ENCODE assay signal across 11 cellular contexts in the genomic region with DNA sequence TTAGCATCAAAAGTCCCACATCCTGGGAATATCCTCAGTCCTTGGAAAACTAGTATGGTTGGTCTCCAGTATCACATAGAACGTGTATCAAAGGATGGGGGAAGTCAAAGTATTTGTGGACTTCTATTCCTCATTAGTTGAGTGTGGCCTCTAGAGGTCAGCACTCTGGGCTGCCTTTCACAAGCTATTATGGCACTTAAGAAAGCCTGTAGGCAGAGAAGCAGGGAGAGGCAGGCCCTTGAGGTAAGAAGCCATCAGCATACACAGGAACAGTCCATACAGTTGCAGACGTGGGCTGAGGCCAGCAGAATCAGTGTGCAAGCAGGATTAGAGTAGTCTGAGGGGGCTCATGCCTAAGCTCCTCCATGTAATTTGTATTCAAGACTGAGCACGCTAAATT.
A peak's percentile ranks its signal among the peaks of the same experiment; 100 is the strongest.
DNase-seq lines count a peak whose midpoint lies in the region; ATAC-seq and TF ChIP-seq lines count a peak whose summit lies in the region.
"Had no signal": no experiment of that assay in that cellular context is flagged by ENCODE, and none has a peak within 500 bp of the region (broad histone marks: within the 10 kb centered on the region; RNA-seq: fewer than 3 reads in every experiment).

No MANE protein-coding gene starts in this region.

- CTCF ChIA-PET in activated naive CD4-positive, alpha-beta T cell treated with anti-CD3 and anti-CD28 coated beads for 36 hours (lab: Charles Lee): no interaction called here

- H3K27me3 ChIP-seq in cardiac muscle cell (no peaks in the 10 kb centered on the region), right atrium auricular region (no peaks in the 10 kb centered on the region), upper lobe of right lung (no peaks in the 10 kb centered on the region)

- no peak overlapping the region for H3K4me3 ChIP-seq in cardiac muscle cell
- no peak overlapping the region for H3K4me3 ChIP-seq in right atrium auricular region
- no peak overlapping the region for H3K4me3 ChIP-seq in fibroblast of pulmonary artery (replicated peaks; ENCODE audit: low read depth, low read length)
- no peak overlapping the region for H3K4me3 ChIP-seq in upper lobe of right lung
- H3K4me3 ChIP-seq: coronary artery had no signal

- peak; percentile 35 to 80 for DNase-seq in cardiac muscle cell (ENCODE audit: low read depth in 1 of 2, low spot score in 1 of 2)
- DNase-seq in right atrium auricular region (ENCODE audit: low spot score): no peak
- DNase-seq in NCI-H82 treated with DMSO at 0.1 percent for 48 hours (lab: John Stamatoyannopoulos, UW; ENCODE audit: unreplicated experiment): peak; percentile 98
- peak; percentile 23 for DNase-seq in fibroblast of pulmonary artery (ENCODE audit: low read depth)
- DNase-seq in upper lobe of right lung: no peak
- DNase-seq in KG1 (lab: John Stamatoyannopoulos, UW): no peak
- no peak for DNase-seq in activated naive CD4-positive, alpha-beta T cell treated with anti-CD3 and anti-CD28 coated beads for 36 hours
- DNase-seq: T-helper 9 cell had no signal

- H3K4me1 ChIP-seq in cardiac muscle cell (ENCODE audit: low read depth) (peaks cover 6% of the 10 kb centered on the region), right atrium auricular region (no peaks in the 10 kb centered on the region), upper lobe of right lung (no peaks in the 10 kb centered on the region)
- H3K4me1 ChIP-seq: Caco-2 had no signal

- TF ChIP-seq CTCF in cardiac muscle cell (IDR thresholded peaks at IDR 0.05; ENCODE audit: low read depth, low read length) (peak; percentile 40), right atrium auricular region (IDR thresholded peaks at IDR 0.05) (peak in 1 of 2 donors; percentile 32), fibroblast of pulmonary artery (IDR thresholded peaks at IDR 0.05; ENCODE audit: low read length, missing control alignments) (peak; percentile 31), upper lobe of right lung (IDR thresholded peaks at IDR 0.05) (peak; percentile 42)

- no peaks in the 10 kb centered on the region for H3K36me3 Mint-ChIP-seq in activated naive CD4-positive, alpha-beta T cell treated with anti-CD3 and anti-CD28 coated beads for 36 hours (ENCODE audit: low read depth)

- H3K4me3 Mint-ChIP-seq in activated naive CD4-positive, alpha-beta T cell treated with anti-CD3 and anti-CD28 coated beads for 36 hours: no peak overlapping the region

- H3K36me3 ChIP-seq in cardiac muscle cell: no peaks in the 10 kb centered on the region
- H3K36me3 ChIP-seq in right atrium auricular region: no peaks in the 10 kb centered on the region
- H3K36me3 ChIP-seq in upper lobe of right lung: no peaks in the 10 kb centered on the region

- H3K9me3 Mint-ChIP-seq in activated naive CD4-positive, alpha-beta T cell treated with anti-CD3 and anti-CD28 coated beads for 36 hours: no peaks in the 10 kb centered on the region

- intact Hi-C loops in upper lobe of right lung (cut with DNase I): no loop called here
- intact Hi-C loops in activated naive CD4-positive, alpha-beta T cell treated with anti-CD3 and anti-CD28 coated beads for 36 hours (cut with micrococcal nuclease): no loop called here

- H3K9me3 ChIP-seq in cardiac muscle cell (ENCODE audit: low read depth) (no peaks in the 10 kb centered on the region), right atrium auricular region (no peaks in the 10 kb centered on the region), upper lobe of right lung (no peaks in the 10 kb centered on the region)
- H3K9me3 ChIP-seq: Caco-2 had no signal

- ATAC-seq in upper lobe of right lung (peak; percentile 90), GM21423 (IDR thresholded peaks at IDR 0.05; ENCODE audit: unreplicated experiment) (no peak)

- H3K4me1 Mint-ChIP-seq in activated naive CD4-positive, alpha-beta T cell treated with anti-CD3 and anti-CD28 coated beads for 36 hours (ENCODE audit: low read depth): no peaks in the 10 kb centered on the region

- no peak overlapping the region for H3K27ac ChIP-seq in cardiac muscle cell
- H3K27ac ChIP-seq in right atrium auricular region: no peak overlapping the region
- H3K27ac ChIP-seq in upper lobe of right lung: no peak overlapping the region
- H3K27ac ChIP-seq: coronary artery had no signal

- no peak overlapping the region for H3K27ac Mint-ChIP-seq in activated naive CD4-positive, alpha-beta T cell treated with anti-CD3 and anti-CD28 coated beads for 36 hours

- peaks cover 4% of the 10 kb centered on the region for H3K27me3 Mint-ChIP-seq in activated naive CD4-positive, alpha-beta T cell treated with anti-CD3 and anti-CD28 coated beads for 36 hours (ENCODE audit: low read depth)

Comparison
In these comparisons a context has a peak if more than half of its experiments do, and no peak if none do; other contexts are left out.
1. DNase-seq: peak in cardiac muscle cell (2 of 2), NCI-H82 treated with DMSO at 0.1 percent for 48 hours (single experiment) and fibroblast of pulmonary artery (single experiment); none in right atrium auricular region (single experiment), upper lobe of right lung (single experiment), KG1 (single experiment) and activated naive CD4-positive, alpha-beta T cell treated with anti-CD3 and anti-CD28 coated beads for 36 hours (single experiment).